In the genomic region with DNA sequence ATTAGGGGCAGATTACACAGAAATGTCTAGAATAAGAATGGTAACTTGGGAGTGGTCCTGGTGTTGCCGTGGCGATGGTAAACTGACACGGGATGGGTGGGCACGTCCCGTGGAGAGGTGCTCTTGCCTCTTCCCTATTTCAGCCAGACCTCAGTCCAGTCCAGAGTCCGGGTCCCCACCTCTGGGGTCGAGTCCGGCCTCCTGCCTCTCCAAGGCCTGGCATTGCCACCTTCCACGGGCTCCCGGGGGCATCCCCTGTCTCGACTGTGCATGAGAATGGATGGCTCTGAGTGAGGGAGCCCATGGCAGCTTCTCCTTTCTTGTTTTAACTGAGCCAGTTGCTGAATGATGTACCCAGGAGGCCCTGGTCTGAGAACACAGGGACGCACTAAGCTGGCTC, we compare ENCODE assay signal across 18 cellular contexts.
DNase-seq lines count a peak whose midpoint lies in the region; ATAC-seq and TF ChIP-seq lines count a peak whose summit lies in the region.
"Had no signal": no experiment of that assay in that cellular context is flagged by ENCODE, and none has a peak within 500 bp of the region (broad histone marks: within the 10 kb centered on the region; RNA-seq: fewer than 3 reads in every experiment).

No MANE protein-coding gene starts in this region.

- H3K27ac Mint-ChIP-seq in neural progenitor cell = peak overlapping the region; percentile 89
- H3K27ac Mint-ChIP-seq: CD14-positive monocyte; CD4-positive, alpha-beta memory T cell; CD4-positive, CD25-positive, alpha-beta regulatory T cell; CD8-positive, alpha-beta memory T cell had no signal

- peaks cover 52% of the 10 kb centered on the region for H3F3A ChIP-seq in neural progenitor cell (ENCODE audit: low read depth)

- no peaks in the 10 kb centered on the region for H3K9me3 ChIP-seq in neural progenitor cell (ENCODE audit: low read depth)
- H3K9me3 ChIP-seq: BE2C, BLaER1, Caco-2 had no signal

- H3K36me3 ChIP-seq in neural progenitor cell = no peaks in the 10 kb centered on the region
- H3K36me3 ChIP-seq: BE2C, BLaER1 had no signal

- H3K4me1 ChIP-seq in neural progenitor cell = peaks cover 56% of the 10 kb centered on the region
- H3K4me1 ChIP-seq: BE2C, Caco-2 had no signal

- H3K27ac ChIP-seq in coronary artery = no peak overlapping the region
- H3K27ac ChIP-seq in neural progenitor cell = no peak overlapping the region
- H3K27ac ChIP-seq: BLaER1 had no signal

- H3K79me2 ChIP-seq in neural progenitor cell (ENCODE audit: low read depth) = no peaks in the 10 kb centered on the region

- TF ChIP-seq CTCF in coronary artery (IDR thresholded peaks at IDR 0.05) = no peak
- TF ChIP-seq CTCF in neural progenitor cell (IDR thresholded peaks at IDR 0.05) = no peak

- no peak overlapping the region for H2AFZ ChIP-seq in neural progenitor cell (replicated peaks)

- no peak overlapping the region for H3K4me3 Mint-ChIP-seq in neural progenitor cell
- no peak overlapping the region for H3K4me3 Mint-ChIP-seq in activated T-cell treated with anti-CD3 and anti-CD28 coated beads, Interleukin-2, amount 50 U/mL, for 4 hours
- H3K4me3 Mint-ChIP-seq: CD4-positive, alpha-beta memory T cell; CD4-positive, CD25-positive, alpha-beta regulatory T cell; CD8-positive, alpha-beta memory T cell had no signal

- H3K9me3 Mint-ChIP-seq in neural progenitor cell = peaks cover 3% of the 10 kb centered on the region
- H3K9me3 Mint-ChIP-seq in activated T-cell treated with anti-CD3 and anti-CD28 coated beads, Interleukin-2, amount 50 U/mL, for 4 hours = no peaks in the 10 kb centered on the region
- H3K9me3 Mint-ChIP-seq: CD4-positive, alpha-beta memory T cell; CD8-positive, alpha-beta memory T cell had no signal

- H3K4me3 ChIP-seq in coronary artery (no peak overlapping the region), neural progenitor cell (no peak overlapping the region)
- H3K4me3 ChIP-seq: BLaER1 had no signal

- DNase-seq in coronary artery (ENCODE audit: low spot score) (peak; percentile 56), neural progenitor cell (ENCODE audit: low spot score) (no peak), COLO668 (lab: John Stamatoyannopoulos, UW; ENCODE audit: unreplicated experiment) (no peak)
- DNase-seq in activated T-cell treated with anti-CD3 and anti-CD28 coated beads, Interleukin-2, amount 50 U/mL, for 4 hours = no peak
- DNase-seq in stimulated activated CD4-positive, alpha-beta T cell treated with anti-CD3 and anti-CD28 coated beads, Interleukin-12 subunit alpha, Interleukin-12 subunit beta, amount 100 ng/mL, for 4 hours = no peak
- DNase-seq: 8988T; ACHN; BE2C; C1 segment of cervical spinal cord; Caco-2; Calu3; CD4-positive, alpha-beta memory T cell; CD4-positive, CD25-positive, alpha-beta regulatory T cell; CD8-positive, alpha-beta memory T cell; DMS79 treated with DMSO at 0.1 percent for 48 hours; GF-D8 had no signal

- H3K4me1 Mint-ChIP-seq in neural progenitor cell = peaks cover 87% of the 10 kb centered on the region
- peaks cover 4% of the 10 kb centered on the region for H3K4me1 Mint-ChIP-seq in activated T-cell treated with anti-CD3 and anti-CD28 coated beads, Interleukin-2, amount 50 U/mL, for 4 hours (ENCODE audit: low read depth)
- H3K4me1 Mint-ChIP-seq: CD14-positive monocyte had no signal

- H3K36me3 Mint-ChIP-seq in neural progenitor cell = no peaks in the 10 kb centered on the region
- H3K36me3 Mint-ChIP-seq in activated T-cell treated with anti-CD3 and anti-CD28 coated beads, Interleukin-2, amount 50 U/mL, for 4 hours (ENCODE audit: insufficient read depth) = no peaks in the 10 kb centered on the region
- H3K36me3 Mint-ChIP-seq: CD14-positive monocyte; CD4-positive, alpha-beta memory T cell; CD4-positive, CD25-positive, alpha-beta regulatory T cell had no signal

- H3K27me3 ChIP-seq in neural progenitor cell = peaks cover 12% of the 10 kb centered on the region

- no peaks in the 10 kb centered on the region for H4K20me1 ChIP-seq in neural progenitor cell (ENCODE audit: low read depth)

- peaks cover 16% of the 10 kb centered on the region for H3K27me3 Mint-ChIP-seq in neural progenitor cell (ENCODE audit: insufficient read depth, low read depth)
- peaks cover 34% of the 10 kb centered on the region for H3K27me3 Mint-ChIP-seq in activated T-cell treated with anti-CD3 and anti-CD28 coated beads, Interleukin-2, amount 50 U/mL, for 4 hours (ENCODE audit: low read depth)

- H3K9ac ChIP-seq in neural progenitor cell = no peak overlapping the region
- H3K9ac ChIP-seq: BLaER1 had no signal

- ATAC-seq in activated T-cell treated with anti-CD3 and anti-CD28 coated beads, Interleukin-2, amount 50 U/mL, for 4 hours = no peak

- no peak overlapping the region for H3K4me2 ChIP-seq in neural progenitor cell
- H3K4me2 ChIP-seq: BLaER1 had no signal
